ENCODE assay signal across 8 cellular contexts in the genomic region with DNA sequence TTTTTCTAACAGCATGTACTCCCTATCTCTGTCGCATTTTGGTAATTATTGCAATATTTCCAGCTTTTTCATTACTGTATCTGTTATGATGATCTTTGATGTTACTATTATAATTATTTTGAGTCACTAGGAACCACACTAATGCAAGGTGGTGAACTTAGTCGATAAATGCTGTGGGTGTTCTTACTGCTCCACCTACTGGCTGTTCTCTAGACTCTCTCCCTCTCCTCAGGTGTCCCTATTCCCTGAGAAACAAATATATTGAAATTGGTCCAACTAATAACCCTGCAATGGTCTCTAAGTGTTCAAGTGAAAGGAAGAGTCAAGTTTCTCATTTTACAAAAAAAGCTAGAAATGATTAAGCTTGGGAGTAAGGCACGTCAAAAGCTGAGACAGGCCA. TPM values are rescaled to one million over a fixed set of nuclear protein-coding genes. Genes with fewer than 3 reads are reported as not detected.
DNase-seq lines count a peak whose midpoint lies in the region; ATAC-seq and TF ChIP-seq lines count a peak whose summit lies in the region.

No MANE protein-coding gene starts in this region.

- H3K36me3 Mint-ChIP-seq in H9 (ENCODE audit: insufficient read depth in 1 of 3, low read depth in 3 of 3), result peaks cover 24 to 49% (median 43%) of the 10 kb centered on the region in 3 experiments; a peak in 6 of 7 replicates

- peak; percentile 42 for TF ChIP-seq CTCF in GM12865 (IDR thresholded peaks at IDR 0.05; ENCODE audit: insufficient read depth, low read depth, low read length, missing control alignments)
- TF ChIP-seq CTCF in H9 (conservative IDR thresholded peaks at IDR 0.05), result peak; percentile 74
- peak; percentile 70; the same call in 1 of the 2 replicates for TF ChIP-seq CTCF in Panc1 (IDR thresholded peaks at IDR 0.05)
- no peak for TF ChIP-seq CTCF in ascending aorta (IDR thresholded peaks at IDR 0.05)
- TF ChIP-seq CTCF in mucosa of descending colon (IDR thresholded peaks at IDR 0.05), result no peak

- H3K36me3 ChIP-seq in Panc1 (ENCODE audit: control insufficient read depth, insufficient read depth, low read length), result peaks cover 44% of the 10 kb centered on the region
- H3K36me3 ChIP-seq in ascending aorta, result peaks cover 36 to 54% of the 10 kb centered on the region in 2 donors
- no peaks in the 10 kb centered on the region for H3K36me3 ChIP-seq in mucosa of descending colon (ENCODE audit: low read depth)

- no peaks in the 10 kb centered on the region for H3K27me3 Mint-ChIP-seq in H9 (ENCODE audit: low read depth)

- in situ Hi-C loops in Panc1 (cut with HindIII; ENCODE audit: low pct_unique_long_range_greater_than_20kb, low sequenced_read_pairs), result no loop called here

- H4K5ac ChIP-seq in H9 (ENCODE audit: insufficient read length, low read depth, low read length), result no peak overlapping the region

- intact Hi-C loops in Panc1 (cut with micrococcal nuclease; ENCODE audit: unreplicated experiment) (no loop called here), left ventricle myocardium superior (cut with micrococcal nuclease) (no loop called here), ascending aorta (cut with DNase I) (no loop called here), mucosa of descending colon (cut with DNase I, micrococcal nuclease) (no loop called here)

- no peak overlapping the region for H2BK120ac ChIP-seq in H9 (ENCODE audit: low read depth, low read length, poor library complexity, severe bottlenecking)

- H3K27me3 ChIP-seq in H9 (ENCODE audit: insufficient read depth, low read length) (no peaks in the 10 kb centered on the region), Panc1 (ENCODE audit: control insufficient read depth, insufficient read depth, low read length) (no peaks in the 10 kb centered on the region), ascending aorta (no peaks in the 10 kb centered on the region)

- H3K4me3 ChIP-seq in GM12865 (ENCODE audit: low read depth, low read length) (no peak overlapping the region), Panc1 (ENCODE audit: low read depth in 2 of 2, low read length in 2 of 2) (no peak overlapping the region), ascending aorta (no peak overlapping the region), mucosa of descending colon (no peak overlapping the region)

- H3K4me3 Mint-ChIP-seq in H9, result no peak overlapping the region

- POLR2A ChIA-PET in Panc1 (lab: Charles Lee), result no interaction called here

- H3K4me1 Mint-ChIP-seq in H9, result no peaks in the 10 kb centered on the region

- WGBS in H9 (ENCODE audit: extremely low coverage, insufficient read length, low lambda C conversion rate), result no CpG with 5 or more reads among the region's 3 CpGs

- no peak overlapping the region for H2AK5ac ChIP-seq in H9 (ENCODE audit: insufficient read length, low read length)

- H4K91ac ChIP-seq in H9 (ENCODE audit: insufficient read length, low read depth, low read length), result no peak overlapping the region

- no peak for ATAC-seq in Panc1
- peak; percentile 53 for ATAC-seq in left ventricle myocardium superior
- no peak for ATAC-seq in mucosa of descending colon

- H3K4me2 ChIP-seq in H9 (ENCODE audit: insufficient read depth, insufficient read length, low read length), result no peak overlapping the region

- H3K27ac ChIP-seq in H9 (ENCODE audit: insufficient read length, low read depth, low read length) (no peak overlapping the region), Panc1 (ENCODE audit: low read length) (no peak overlapping the region), ascending aorta (no peak overlapping the region)

- H2BK15ac ChIP-seq in H9 (ENCODE audit: low read depth, low read length), result no peak overlapping the region

- no peaks in the 10 kb centered on the region for H3K79me1 ChIP-seq in H9 (ENCODE audit: insufficient read depth, low read depth, low read length, poor library complexity, severe bottlenecking)

- H2BK12ac ChIP-seq in H9 (ENCODE audit: insufficient read length, low read depth, low read length), result no peak overlapping the region

- H2BK20ac ChIP-seq in H9 (ENCODE audit: low read depth, low read length, poor library complexity, severe bottlenecking), result no peak overlapping the region

- no peak overlapping the region for H3T11ph ChIP-seq in H9 (ENCODE audit: low read length)

- no peak for DNase-seq in GM12865 (ENCODE audit: low read depth)
- DNase-seq in H9, result no peak
- DNase-seq in Panc1 (ENCODE audit: low read depth, low spot score), result peak; percentile 13
- DNase-seq in left ventricle myocardium superior, result no peak
- DNase-seq in midbrain (lab: John Stamatoyannopoulos, UW), result no peak
- no peak for DNase-seq in cortex of kidney (lab: John Stamatoyannopoulos, UW)
- DNase-seq in ascending aorta (ENCODE audit: low spot score in 2 of 2), result no peak
- DNase-seq in mucosa of descending colon, result no peak

- H2BK5ac ChIP-seq in H9 (ENCODE audit: insufficient read length, low read length), result no peak overlapping the region

- H3K4me1 ChIP-seq in H9 (ENCODE audit: insufficient read depth, low read length) (no peaks in the 10 kb centered on the region), Panc1 (ENCODE audit: control insufficient read depth, insufficient read depth, low read length) (no peaks in the 10 kb centered on the region), ascending aorta (peaks cover 0 to 3% of the 10 kb centered on the region in 2 donors), mucosa of descending colon (ENCODE audit: low read depth) (no peaks in the 10 kb centered on the region)

- H3K9me3 ChIP-seq in H9 (ENCODE audit: control insufficient read depth, low read depth, low read length) (no peaks in the 10 kb centered on the region), Panc1 (ENCODE audit: control insufficient read depth, insufficient read depth, low read depth, low read length) (no peaks in the 10 kb centered on the region), ascending aorta (no peaks in the 10 kb centered on the region), mucosa of descending colon (no peaks in the 10 kb centered on the region)

- H3K56ac ChIP-seq in H9 (ENCODE audit: insufficient read length, low read depth, low read length), result no peak overlapping the region

- 0 out of 2 replicates have a peak, but pooled peaks cover 2% of the 10 kb centered on the region for H3K79me2 ChIP-seq in H9 (ENCODE audit: insufficient read depth, low read length)

- H3K27ac Mint-ChIP-seq in H9, result no peak overlapping the region

- H3K14ac ChIP-seq in H9 (ENCODE audit: insufficient read depth, low read length), result no peak overlapping the region

- no peak overlapping the region for H3K9ac ChIP-seq in H9 (ENCODE audit: extremely low read depth, insufficient read length, low read length)

- H4K20me1 ChIP-seq in H9 (ENCODE audit: control insufficient read depth, insufficient read depth, insufficient read length), result no peaks in the 10 kb centered on the region

- H2AFZ ChIP-seq in H9 (ENCODE audit: low read length), result no peak overlapping the region

- CTCF ChIA-PET in Panc1 (lab: Charles Lee), result interaction anchor here (0.6 kb wide), 1 partner anchor 289 kb away, joined by 3 read pairs; no protein-coding TSS in a partner anchor

- no peaks in the 10 kb centered on the region for H3K9me3 Mint-ChIP-seq in H9

- H4K8ac ChIP-seq in H9 (replicated peaks; ENCODE audit: insufficient read length, low read depth, low read length), result no peak overlapping the region

- no peak overlapping the region for H3K4ac ChIP-seq in H9 (ENCODE audit: low read depth, low read length)

- no peak overlapping the region for H3K23ac ChIP-seq in H9 (ENCODE audit: insufficient read length, low read depth, low read length)

- H3K18ac ChIP-seq in H9 (ENCODE audit: insufficient read length, low read depth, low read length), result no peak overlapping the region

- BruUV-seq in Panc1 (replicated peaks; lab: Mats Ljungman, UMichigan), result no TSS peak

- H3K23me2 ChIP-seq in H9 (ENCODE audit: insufficient read length, low read depth, low read length, poor library complexity, severe bottlenecking), result no peaks in the 10 kb centered on the region

RNA-seq across cellular contexts. Expression of gene ARL14EP, which starts 10.5 kb away (rescaled TPM):
- total RNA-seq in H9 (2021) (19.9 and 20.9 TPM in 2 replicates), Panc1 (2021; ENCODE audit: unreplicated experiment) (22.1 TPM), left ventricle myocardium superior (35.9 TPM), ascending aorta (4.2 TPM), mucosa of descending colon (10 to 100 TPM in 2 of 3 donors, 1 to 10 TPM in 1; 9.8 to 23.0 (median 14.7) TPM)
- polyA plus RNA-seq in Panc1 (2012; ENCODE audit: insufficient read length), result 13.9 TPM

Comparison
In these comparisons a context has a peak if more than half of its experiments do, and no peak if none do; other contexts are left out.
1. CTCF ChIP-seq: peak in GM12865 (single experiment), H9 (single experiment) and Panc1 (single experiment); none in ascending aorta (0 of 3) and mucosa of descending colon (single experiment).